In genomic region chr3:50616770-50617095, GRCh38 we compare ENCODE assay signal across 8 cellular contexts. TPM values are rescaled to one million over a fixed set of nuclear protein-coding genes. Genes with fewer than 3 reads are reported as not detected.
DNase-seq lines count a peak whose midpoint lies in the region; ATAC-seq, FAIRE-seq and TF ChIP-seq lines count a peak whose summit lies in the region.

No MANE protein-coding gene starts in this region.

- TF ChIP-seq CTCF in A673 (conservative IDR thresholded peaks at IDR 0.05; ENCODE audit: low read depth, low read length): no peak
- TF ChIP-seq CTCF in WI38 (IDR thresholded peaks at IDR 0.05; ENCODE audit: low read depth, low read length): no peak
- no peak for TF ChIP-seq CTCF in bronchial epithelial cell (IDR thresholded peaks at IDR 0.05; ENCODE audit: insufficient read depth, low read length, severe bottlenecking)

- CTCF ChIA-PET in A673 (lab: Charles Lee): interaction anchor here (1.2 to 1.4 kb wide), 2 partner anchors 163 to 755 kb away, joined by 4 to 6 read pairs; no protein-coding TSS in a partner anchor

- POLR2A ChIA-PET in A673 (lab: Charles Lee; ENCODE audit: low non-redundant PET): interaction anchor here (0.7 kb wide), 1 partner anchor 778 kb away, joined by 3 read pairs; no protein-coding TSS in a partner anchor

- H3K9me3 ChIP-seq in A673 (ENCODE audit: low read depth, low read length, poor library complexity, severe bottlenecking): no peaks in the 10 kb centered on the region

- ATAC-seq in GM18858 (IDR thresholded peaks at IDR 0.05; ENCODE audit: unreplicated experiment) (peak; percentile 50), HG03060 (IDR thresholded peaks at IDR 0.05; ENCODE audit: low read depth, unreplicated experiment) (peak; percentile 63)

- H3K4me1 ChIP-seq in A673 (ENCODE audit: insufficient read depth, low read length, poor library complexity, severe bottlenecking): peaks cover 4% of the 10 kb centered on the region

- DNase-seq in A673 (ENCODE audit: low spot score) (peak; percentile 85), NCI-H2227 treated with DMSO at 0.1 percent for 48 hours (lab: John Stamatoyannopoulos, UW) (peak; percentile 84), bronchial epithelial cell (ENCODE audit: low read depth) (peak; percentile 79), islet precursor cell (peak; percentile 97)
- DNase-seq in stimulated activated CD4-positive, alpha-beta T cell treated with anti-CD3 and anti-CD28 coated beads, Interleukin-12 subunit alpha, Interleukin-12 subunit beta, amount 100 ng/mL, for 4 hours: peak; percentile 95

- no TSS peak for BruUV-seq in A673 (replicated peaks; lab: Mats Ljungman, UMichigan)

- H3K27ac ChIP-seq in A673 (ENCODE audit: low read depth, low read length, poor library complexity, severe bottlenecking): no peak overlapping the region

- H3K36me3 ChIP-seq in A673 (ENCODE audit: insufficient read depth, low read length, poor library complexity, severe bottlenecking): no peaks in the 10 kb centered on the region
- no peaks in the 10 kb centered on the region for H3K36me3 ChIP-seq in bronchial epithelial cell (ENCODE audit: control insufficient read depth, insufficient read depth, low read length)

- no peak for FAIRE-seq in bronchial epithelial cell (lab: Jason Lieb, UNC)

- H3K27me3 ChIP-seq in A673 (replicated peaks; ENCODE audit: insufficient read depth, low read depth, low read length, poor library complexity) (no peaks in the 10 kb centered on the region), bronchial epithelial cell (ENCODE audit: control insufficient read depth, insufficient read depth, low read length) (no peaks in the 10 kb centered on the region)

- H3K4me3 ChIP-seq in A673 (ENCODE audit: low read depth, low read length, poor library complexity, severe bottlenecking) (peak overlapping the region; percentile 35), WI38 (ENCODE audit: low read depth, low read length) (peak overlapping the region; percentile 79), bronchial epithelial cell (ENCODE audit: low read depth, low read length) (peak overlapping the region; percentile 87)

- intact Hi-C loops in A673 (cut with micrococcal nuclease; ENCODE audit: unreplicated experiment): loop anchor here (2.0 to 10.0 kb wide), 3 partner anchors 756 to 878 kb away; partner anchors contain the start of gene MANF

RNA-seq across cellular contexts. Expression of gene MAPKAPK3, which starts 0.2 kb away (rescaled TPM):
- total RNA-seq in A673 (2021) (15.8 and 17.3 TPM in 2 replicates), bronchial epithelial cell (42.9 and 47.1 TPM in 2 replicates)

RNA-seq across cellular contexts. Expression of gene CISH, which starts 5.2 kb away (rescaled TPM):
- total RNA-seq in A673 (2021): 0.86 and 1.6 TPM in 2 replicates
- total RNA-seq in bronchial epithelial cell: 0.26 and 0.77 TPM in 2 replicates

RNA-seq across cellular contexts. Expression of gene HEMK1, which starts 47.4 kb away (rescaled TPM):
- total RNA-seq in A673 (2021): 5.7 and 7.9 TPM in 2 replicates
- total RNA-seq in bronchial epithelial cell: 6.6 and 8.4 TPM in 2 replicates

RNA-seq across cellular contexts. Expression of gene C3orf18, which starts 49.2 kb away (rescaled TPM):
- 1.5 and 4.9 TPM in 2 replicates for total RNA-seq in A673 (2021)
- total RNA-seq in bronchial epithelial cell: 1.2 and 3.2 TPM in 2 replicates

RNA-seq across cellular contexts. Expression of gene DOCK3, which starts 58.0 kb away (rescaled TPM):
- total RNA-seq in A673 (2021) (0.47 and 0.59 TPM in 2 replicates), bronchial epithelial cell (under 0.01 and 0.26 TPM in 2 replicates)

Comparison
In these comparisons a context has a peak if more than half of its experiments do, and no peak if none do; other contexts are left out.
1. H3K4me3 ChIP-seq: peak in every context shown above with its lines; median percentile 87 in bronchial epithelial cell; 79 in WI38; 35 in A673.